14 cellular contexts compared by ENCODE assay signal in genomic region chr14:33943081-33943480, GRCh38.
DNase-seq lines count a peak whose midpoint lies in the region; ATAC-seq and TF ChIP-seq lines count a peak whose summit lies in the region.
"Had no signal": no experiment of that assay in that cellular context is flagged by ENCODE, and none has a peak within 500 bp of the region (broad histone marks: within the 10 kb centered on the region; RNA-seq: fewer than 3 reads in every experiment).

No MANE protein-coding gene starts in this region.

- H3K27ac ChIP-seq in coronary artery, result no peak overlapping the region
- H3K27ac ChIP-seq: psoas muscle had no signal

- no peak for TF ChIP-seq CTCF in coronary artery (IDR thresholded peaks at IDR 0.05)

- ATAC-seq in HG03469 (IDR thresholded peaks at IDR 0.05; ENCODE audit: unreplicated experiment) (no peak), GM19023 (IDR thresholded peaks at IDR 0.05; ENCODE audit: unreplicated experiment) (no peak), HG02973 (IDR thresholded peaks at IDR 0.05; ENCODE audit: unreplicated experiment) (no peak)
- ATAC-seq: psoas muscle had no signal

- H3K4me3 ChIP-seq in coronary artery, result no peak overlapping the region
- H3K4me3 ChIP-seq: psoas muscle had no signal

- peak; percentile 63 for DNase-seq in D341Med (ENCODE audit: low spot score)
- peak; percentile 70 for DNase-seq in NCI-H1694 (lab: John Stamatoyannopoulos, UW)
- peak; percentile 70 for DNase-seq in RPMI8226
- DNase-seq in midbrain (lab: John Stamatoyannopoulos, UW), result peak; percentile 69
- no peak for DNase-seq in coronary artery (ENCODE audit: low spot score)
- DNase-seq: activated B cell treated with CpG ODN at 0.5 μM for 24 hours; activated naive CD4-positive, alpha-beta T cell treated with anti-CD3 and anti-CD28 coated beads, Interleukin-2, amount 50 U/mL, for 16 hours; CD4-positive, alpha-beta memory T cell; effector CD8-positive, alpha-beta T cell; H9; psoas muscle had no signal
